35 cellular contexts compared by ENCODE assay signal in the genomic region with DNA sequence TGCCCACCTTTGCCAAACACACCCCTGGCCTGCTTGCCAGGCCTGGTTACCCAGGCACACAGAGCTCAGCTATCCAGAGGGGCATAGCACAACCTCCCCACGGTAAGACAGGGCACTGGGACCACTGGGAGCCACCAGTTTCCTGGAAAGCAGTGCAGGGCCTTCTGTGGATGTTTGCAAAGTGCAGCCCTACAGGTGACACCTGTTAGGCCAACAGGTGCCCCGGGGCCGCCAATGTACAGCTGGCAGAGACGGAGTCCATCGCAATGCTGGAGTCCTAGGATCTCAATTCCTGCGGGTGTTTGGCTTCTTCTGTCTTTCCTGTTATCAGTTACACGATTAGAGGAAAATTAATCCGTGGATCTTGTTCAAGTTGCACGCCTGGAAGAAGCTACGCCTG.
DNase-seq lines count a peak whose midpoint lies in the region; ATAC-seq and TF ChIP-seq lines count a peak whose summit lies in the region.
"Had no signal": no experiment of that assay in that cellular context is flagged by ENCODE, and none has a peak within 500 bp of the region (broad histone marks: within the 10 kb centered on the region; RNA-seq: fewer than 3 reads in every experiment).

No MANE protein-coding gene starts in this region.

- no peaks in the 10 kb centered on the region for H3K36me3 Mint-ChIP-seq in natural killer cell treated with Interleukin-12 subunit alpha and Interleukin-12 subunit beta and Interleukin-15 and Interleukin-18, amount 100 ng/mL, for 72 hours
- no peaks in the 10 kb centered on the region for H3K36me3 Mint-ChIP-seq in natural killer cell
- H3K36me3 Mint-ChIP-seq: CD14-positive monocyte; CD4-positive, alpha-beta memory T cell; CD4-positive, CD25-positive, alpha-beta regulatory T cell; CD8-positive, alpha-beta memory T cell; CD8-positive, alpha-beta T cell had no signal

- H3K4me3 Mint-ChIP-seq in natural killer cell treated with Interleukin-12 subunit alpha and Interleukin-12 subunit beta and Interleukin-15 and Interleukin-18, amount 100 ng/mL, for 72 hours = no peak overlapping the region
- no peak overlapping the region for H3K4me3 Mint-ChIP-seq in natural killer cell
- H3K4me3 Mint-ChIP-seq: B cell; CD14-positive monocyte; CD4-positive, alpha-beta memory T cell; CD4-positive, alpha-beta T cell; CD4-positive, CD25-positive, alpha-beta regulatory T cell; CD8-positive, alpha-beta memory T cell; CD8-positive, alpha-beta T cell had no signal

- no peaks in the 10 kb centered on the region for H3K27me3 Mint-ChIP-seq in natural killer cell treated with Interleukin-12 subunit alpha and Interleukin-12 subunit beta and Interleukin-15 and Interleukin-18, amount 100 ng/mL, for 72 hours
- no peaks in the 10 kb centered on the region for H3K27me3 Mint-ChIP-seq in natural killer cell (ENCODE audit: low read depth in 2 of 2)
- H3K27me3 Mint-ChIP-seq: CD4-positive, CD25-positive, alpha-beta regulatory T cell had no signal

- TF ChIP-seq CTCF in natural killer cell (IDR thresholded peaks at IDR 0.05) (no peak), HEK293 (tag by site-specific recombination; IDR thresholded peaks at IDR 0.05) (no peak), spleen (IDR thresholded peaks at IDR 0.05 in 8 of 11, conservative IDR thresholded peaks at IDR 0.05 in 3 of 11) (no peak)

- intact Hi-C loops in natural killer cell (cut with micrococcal nuclease) = no loop called here
- intact Hi-C loops in posterior vena cava (cut with DNase I) = no loop called here
- intact Hi-C loops in spleen (cut with DNase I; ENCODE audit: low total_unique reads) = no loop called here

- peak overlapping the region; percentile 21 for H3K14ac ChIP-seq in neuronal stem cell (ENCODE audit: low read length)

- no peak overlapping the region for H3K23ac ChIP-seq in neuronal stem cell (ENCODE audit: low read depth, low read length, poor library complexity)

- peak overlapping the region; percentile 22 for H2BK5ac ChIP-seq in neuronal stem cell (ENCODE audit: low read length)

- H3K27ac Mint-ChIP-seq in natural killer cell treated with Interleukin-12 subunit alpha and Interleukin-12 subunit beta and Interleukin-15 and Interleukin-18, amount 100 ng/mL, for 72 hours = no peak overlapping the region
- no peak overlapping the region for H3K27ac Mint-ChIP-seq in natural killer cell
- H3K27ac Mint-ChIP-seq: B cell; CD14-positive monocyte; CD4-positive, alpha-beta memory T cell; CD4-positive, alpha-beta T cell; CD4-positive, CD25-positive, alpha-beta regulatory T cell; CD8-positive, alpha-beta memory T cell; CD8-positive, alpha-beta T cell had no signal

- ATAC-seq in natural killer cell treated with Interleukin-12 subunit alpha and Interleukin-12 subunit beta and Interleukin-15 and Interleukin-18, amount 100 ng/mL, for 72 hours = peak; percentile 9 to 36
- ATAC-seq in natural killer cell (no peak), HG02885 (IDR thresholded peaks at IDR 0.05; ENCODE audit: poor library complexity, unreplicated experiment) (no peak)
- ATAC-seq: A549; CD8-positive, alpha-beta T cell had no signal

- no peaks in the 10 kb centered on the region for H3K36me3 ChIP-seq in HEK293 (ENCODE audit: control insufficient read depth in 2 of 2, insufficient read depth in 1 of 2, low read length in 2 of 2)
- H3K36me3 ChIP-seq in neuronal stem cell (replicated peaks in 1 of 2; ENCODE audit: control insufficient read depth in 2 of 2, insufficient read depth in 2 of 2, low read length in 2 of 2) = no peaks in the 10 kb centered on the region
- H3K36me3 ChIP-seq in spleen = no peaks in the 10 kb centered on the region
- H3K36me3 ChIP-seq: BE2C; BLaER1; BLaER1 treated with 17β-estradiol and CSF1 and Interleukin-3, amounts not matched to agents 10 nM and 100 nM had no signal

- no peak overlapping the region for H4K8ac ChIP-seq in neuronal stem cell (ENCODE audit: low read depth, low read length)

- CTCF ChIA-PET in HEK293 (lab: Yijun Ruan, JAX) = no interaction called here

- H2BK15ac ChIP-seq in neuronal stem cell (ENCODE audit: low read length) = no peak overlapping the region

- no CpG with 5 or more reads among the region's 10 CpGs for WGBS in neuronal stem cell (ENCODE audit: extremely low coverage in 2 of 2, insufficient read length in 2 of 2, insufficient replicate concordance in 1 of 2), 2 donors
- 87 to 93% (median 90%) methylated on average over 6 to 10 of the region's 10 CpGs for WGBS in spleen, 5 donors

- H2AK5ac ChIP-seq in neuronal stem cell (ENCODE audit: low read depth, low read length) = no peak overlapping the region

- POLR2A ChIA-PET in HEK293 (lab: Yijun Ruan, JAX) = no interaction called here

- H3K4me1 ChIP-seq in HEK293 (ENCODE audit: control insufficient read depth, insufficient read depth, low read length) (no peaks in the 10 kb centered on the region), neuronal stem cell (ENCODE audit: control insufficient read depth in 2 of 2, insufficient read depth in 1 of 2, low read depth in 1 of 2, low read length in 2 of 2) (no peaks in the 10 kb centered on the region), spleen (no peaks in the 10 kb centered on the region)
- H3K4me1 ChIP-seq: A549, BE2C, Caco-2 had no signal

- H3K9ac ChIP-seq in neuronal stem cell (ENCODE audit: low read depth, low read length, poor library complexity) = no peak overlapping the region
- H3K9ac ChIP-seq: BLaER1; BLaER1 treated with 17β-estradiol and CSF1 and Interleukin-3, amounts not matched to agents 10 nM and 100 nM had no signal

- no peak overlapping the region for H3K4me3 ChIP-seq in HEK293 (ENCODE audit: low read depth, low read length)
- H3K4me3 ChIP-seq in neuronal stem cell (ENCODE audit: low read length in 2 of 2) = no peak overlapping the region
- no peak overlapping the region for H3K4me3 ChIP-seq in spleen
- H3K4me3 ChIP-seq: A549; BLaER1; BLaER1 treated with 17β-estradiol and CSF1 and Interleukin-3, amounts not matched to agents 10 nM and 100 nM had no signal

- H3K27ac ChIP-seq in HEK293 (ENCODE audit: extremely low read depth, low read depth, low read length) = no peak overlapping the region
- no peak overlapping the region for H3K27ac ChIP-seq in neuronal stem cell (replicated peaks; ENCODE audit: low read length)
- no peak overlapping the region for H3K27ac ChIP-seq in spleen
- H3K27ac ChIP-seq: 22Rv1, A549, BLaER1, C4-2B had no signal

- H3K27me3 ChIP-seq in neuronal stem cell (ENCODE audit: control insufficient read depth in 3 of 3, insufficient read depth in 3 of 3, low read depth in 1 of 3, low read length in 3 of 3) (no peaks in the 10 kb centered on the region), spleen (replicated peaks in 1 of 7) (peaks cover 0 to 5% (median 0%) of the 10 kb centered on the region in 7 donors)
- H3K27me3 ChIP-seq: BLaER1; BLaER1 treated with 17β-estradiol and CSF1 and Interleukin-3, amounts not matched to agents 10 nM and 100 nM had no signal

- no peak overlapping the region for H2AFZ ChIP-seq in neuronal stem cell (ENCODE audit: low read length)

- DNase-seq in natural killer cell treated with Interleukin-12 subunit alpha and Interleukin-12 subunit beta and Interleukin-15 and Interleukin-18, amount 100 ng/mL, for 72 hours (ENCODE audit: low spot score) = no peak
- DNase-seq in natural killer cell (no peak), neuronal stem cell (ENCODE audit: low spot score) (no peak), posterior vena cava (ENCODE audit: low spot score) (peak; percentile 31), midbrain (lab: John Stamatoyannopoulos, UW) (no peak), spleen (no peak)
- DNase-seq: 8988T; ACHN; AML-193; BE2C; C1 segment of cervical spinal cord; Caco-2; Calu3; CD4-positive, alpha-beta memory T cell; CD4-positive, alpha-beta T cell; CD4-positive, CD25-positive, alpha-beta regulatory T cell; CD8-positive, alpha-beta memory T cell; CD8-positive, alpha-beta T cell; COR-L47; DMS 273 treated with DMSO at 0.1 percent for 48 hours; DMS153; DMS53; DMS79; DMS79 treated with DMSO at 0.1 percent for 48 hours; DND-41; EL had no signal

- no peak overlapping the region for H4K91ac ChIP-seq in neuronal stem cell (ENCODE audit: low read depth, low read length, poor library complexity)

- H2BK12ac ChIP-seq in neuronal stem cell (ENCODE audit: low read length) = no peak overlapping the region

- TF ChIP-seq POLR2A in spleen (IDR thresholded peaks at IDR 0.05) = no peak

- H3K4ac ChIP-seq in neuronal stem cell (ENCODE audit: low read length) = no peak overlapping the region

- no peaks in the 10 kb centered on the region for H3K79me1 ChIP-seq in neuronal stem cell (ENCODE audit: low read depth, low read length)

- H3K4me2 ChIP-seq in neuronal stem cell (ENCODE audit: insufficient read depth, low read length, poor library complexity, severe bottlenecking) = no peak overlapping the region
- H3K4me2 ChIP-seq: A549, BLaER1 had no signal

- H3K9me3 ChIP-seq in HEK293 (ENCODE audit: control insufficient read depth, insufficient read depth, low read depth, low read length) = no peaks in the 10 kb centered on the region
- no peaks in the 10 kb centered on the region for H3K9me3 ChIP-seq in neuronal stem cell (replicated peaks in 1 of 2; ENCODE audit: control insufficient read depth in 2 of 2, insufficient read depth in 1 of 2, low read depth in 1 of 2, low read length in 2 of 2)
- no peaks in the 10 kb centered on the region for H3K9me3 ChIP-seq in spleen
- H3K9me3 ChIP-seq: A549, BE2C, Caco-2 had no signal

- H3K4me1 Mint-ChIP-seq in natural killer cell treated with Interleukin-12 subunit alpha and Interleukin-12 subunit beta and Interleukin-15 and Interleukin-18, amount 100 ng/mL, for 72 hours (ENCODE audit: low read depth in 2 of 2) = no peaks in the 10 kb centered on the region
- H3K4me1 Mint-ChIP-seq in natural killer cell = no peaks in the 10 kb centered on the region
- H3K4me1 Mint-ChIP-seq: B cell; CD14-positive monocyte; CD4-positive, alpha-beta memory T cell; CD4-positive, CD25-positive, alpha-beta regulatory T cell; CD8-positive, alpha-beta memory T cell had no signal

- H3K9me3 Mint-ChIP-seq in natural killer cell treated with Interleukin-12 subunit alpha and Interleukin-12 subunit beta and Interleukin-15 and Interleukin-18, amount 100 ng/mL, for 72 hours = no peaks in the 10 kb centered on the region
- H3K9me3 Mint-ChIP-seq in natural killer cell = peaks cover 0 to 2% of the 10 kb centered on the region in 2 donors
- H3K9me3 Mint-ChIP-seq: CD4-positive, CD25-positive, alpha-beta regulatory T cell; CD8-positive, alpha-beta memory T cell; CD8-positive, alpha-beta T cell had no signal

- H2BK120ac ChIP-seq in neuronal stem cell (ENCODE audit: low read depth, low read length) = no peak overlapping the region

- peak overlapping the region; percentile 24 for H3K18ac ChIP-seq in neuronal stem cell (ENCODE audit: low read length)

TF ChIP-seq in HEK293, 187 proteins besides CTCF, POLR2A, EP300 and RAD21 (continues in another document):
- peak; percentile 58; the same call in 1 of the 2 replicates for TF ChIP-seq SCRT1 (tag by site-specific recombination; IDR thresholded peaks at IDR 0.05; ENCODE audit: borderline replicate concordance)

Comparison
In these comparisons a context has a peak if more than half of its experiments do, and no peak if none do; other contexts are left out.
1. ATAC-seq: peak in natural killer cell treated with Interleukin-12 subunit alpha and Interleukin-12 subunit beta and Interleukin-15 and Interleukin-18, amount 100 ng/mL, for 72 hours (2 of 2); none in natural killer cell (0 of 3) and HG02885 (single experiment).